Comparison of ENCODE assay signal across 1 cellular context in genomic region chr13:23946900-23947299, GRCh38.
TF ChIP-seq lines count a peak whose summit lies in the region.

No MANE protein-coding gene starts in this region.

TF ChIP-seq in H1, 55 proteins besides CTCF, POLR2A, EP300 and RAD21:
- no peak for TF ChIP-seq TEAD4 (IDR thresholded peaks at IDR 0.05; ENCODE audit: low read depth, low read length)
TF ChIP-seq in H1: peak in this region for 0.
